16 cellular contexts compared by ENCODE assay signal in the genomic region with DNA sequence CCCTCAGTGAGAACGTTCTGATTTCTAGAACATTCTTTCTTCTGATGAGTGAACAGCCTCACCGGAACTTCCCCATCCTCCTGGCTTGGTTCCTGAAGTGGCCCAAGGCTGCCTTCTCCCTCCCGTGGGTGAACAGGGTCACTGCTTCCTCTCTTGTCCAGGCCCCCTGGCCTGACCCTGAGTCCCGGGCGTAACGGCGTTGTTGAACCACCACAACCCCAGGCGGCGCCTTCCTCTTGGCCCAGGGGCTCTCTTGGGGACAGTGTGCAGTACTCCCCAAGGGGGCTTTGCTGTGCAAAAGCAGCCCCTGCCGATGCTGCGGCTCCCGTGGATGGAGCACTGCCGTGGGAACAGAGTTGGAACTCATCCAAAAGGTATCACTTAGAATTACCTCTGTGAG.
DNase-seq lines count a peak whose midpoint lies in the region; ATAC-seq and TF ChIP-seq lines count a peak whose summit lies in the region.
"Had no signal": no experiment of that assay in that cellular context is flagged by ENCODE, and none has a peak within 500 bp of the region (broad histone marks: within the 10 kb centered on the region; RNA-seq: fewer than 3 reads in every experiment).

No MANE protein-coding gene starts in this region.

- H3K4me1 ChIP-seq in adipocyte (ENCODE audit: control insufficient read depth, insufficient read depth, low read length) (peaks cover 7% of the 10 kb centered on the region), lower lobe of right lung (no peaks in the 10 kb centered on the region)
- H3K4me1 ChIP-seq: adrenal gland, colonic mucosa, pancreas, upper lobe of right lung had no signal

- H3K4me3 Mint-ChIP-seq in T-helper 2 cell treated with Interferon-gamma antibody and Interleukin-4, amounts not matched to agents 5 μg/mL and 100 μg/mL, for 36 hours = no peak overlapping the region

- H3K27me3 Mint-ChIP-seq in T-helper 2 cell treated with Interferon-gamma antibody and Interleukin-4, amounts not matched to agents 5 μg/mL and 100 μg/mL, for 36 hours (ENCODE audit: low read depth) = no peaks in the 10 kb centered on the region

- H3K27ac Mint-ChIP-seq in T-helper 2 cell treated with Interferon-gamma antibody and Interleukin-4, amounts not matched to agents 5 μg/mL and 100 μg/mL, for 36 hours = no peak overlapping the region

- no peaks in the 10 kb centered on the region for H3K4me1 Mint-ChIP-seq in T-helper 2 cell treated with Interferon-gamma antibody and Interleukin-4, amounts not matched to agents 5 μg/mL and 100 μg/mL, for 36 hours (ENCODE audit: low read depth)

- in situ Hi-C loops in KBM-7 (cut with MboI; ENCODE audit: low pct_unique_long_range_greater_than_20kb, low sequenced_read_pairs) = no loop called here

- DNase-seq in adipocyte (ENCODE audit: low read depth) (no peak), lower lobe of right lung (no peak), KBM-7 (no peak), DMS153 treated with DMSO at 0.1 percent for 48 hours (lab: John Stamatoyannopoulos, UW; ENCODE audit: unreplicated experiment) (no peak)
- no peak for DNase-seq in T-helper 2 cell treated with Interferon-gamma antibody and Interleukin-4, amounts not matched to agents 5 μg/mL and 100 μg/mL, for 36 hours (ENCODE audit: low spot score)
- DNase-seq: activated CD8-positive, alpha-beta memory T cell treated with anti-CD3 and anti-CD28 coated beads, Interleukin-2, amount 50 U/mL, for 4 hours; adrenal gland; AML-193; DMS79 treated with DMSO at 0.1 percent for 48 hours; NCI-H1930; pancreas; upper lobe of right lung had no signal

- H3K4me3 ChIP-seq in adipocyte (ENCODE audit: low read length) (peak overlapping the region; percentile 43), lower lobe of right lung (peak overlapping the region; percentile 27)
- H3K4me3 ChIP-seq: adrenal gland, colonic mucosa, pancreas, upper lobe of right lung had no signal

- intact Hi-C loops in lower lobe of right lung (cut with DNase I) = no loop called here

- peak overlapping the region; percentile 47 for H3K9ac ChIP-seq in adipocyte (ENCODE audit: low read length)

- H3K36me3 ChIP-seq in adipocyte (ENCODE audit: control insufficient read depth, insufficient read depth, low read length, severe bottlenecking) (no peaks in the 10 kb centered on the region), lower lobe of right lung (no peaks in the 10 kb centered on the region)
- H3K36me3 ChIP-seq: adrenal gland, colonic mucosa, pancreas, upper lobe of right lung had no signal

- ATAC-seq in GM18519 (IDR thresholded peaks at IDR 0.05; ENCODE audit: low FRiP score, unreplicated experiment) (peak; percentile 23), lower lobe of right lung (no peak), HG03378 (IDR thresholded peaks at IDR 0.05; ENCODE audit: unreplicated experiment) (no peak)
- ATAC-seq: upper lobe of right lung had no signal

- H3K27ac ChIP-seq in 22Rv1 (peak overlapping the region; percentile 27; the same call in 1 of the 2 replicates), lower lobe of right lung (no peak overlapping the region)
- H3K27ac ChIP-seq: adrenal gland, colonic mucosa, pancreas, upper lobe of right lung had no signal

- no peaks in the 10 kb centered on the region for H3K36me3 Mint-ChIP-seq in T-helper 2 cell treated with Interferon-gamma antibody and Interleukin-4, amounts not matched to agents 5 μg/mL and 100 μg/mL, for 36 hours (ENCODE audit: low read depth)

- H3K9me3 Mint-ChIP-seq in T-helper 2 cell treated with Interferon-gamma antibody and Interleukin-4, amounts not matched to agents 5 μg/mL and 100 μg/mL, for 36 hours = no peaks in the 10 kb centered on the region

- H3K27me3 ChIP-seq in adipocyte (replicated peaks; ENCODE audit: control insufficient read depth, insufficient read depth, low read length) = peaks cover 22% of the 10 kb centered on the region
- no peaks in the 10 kb centered on the region for H3K27me3 ChIP-seq in lower lobe of right lung (ENCODE audit: low read depth)
- H3K27me3 ChIP-seq: adrenal gland, colonic mucosa, pancreas, upper lobe of right lung had no signal

- 0 out of 2 replicates have a peak, but pooled peaks have one; percentile 3 for TF ChIP-seq CTCF in 22Rv1 (IDR thresholded peaks at IDR 0.05)
- no peak for TF ChIP-seq CTCF in lower lobe of right lung (IDR thresholded peaks at IDR 0.05)

- H3K9me3 ChIP-seq in adipocyte (ENCODE audit: control insufficient read depth, low read length) = no peaks in the 10 kb centered on the region
- H3K9me3 ChIP-seq in lower lobe of right lung = no peaks in the 10 kb centered on the region
- H3K9me3 ChIP-seq: adrenal gland, colonic mucosa, pancreas, upper lobe of right lung had no signal
